9 cellular contexts compared by ENCODE assay signal in the genomic region with DNA sequence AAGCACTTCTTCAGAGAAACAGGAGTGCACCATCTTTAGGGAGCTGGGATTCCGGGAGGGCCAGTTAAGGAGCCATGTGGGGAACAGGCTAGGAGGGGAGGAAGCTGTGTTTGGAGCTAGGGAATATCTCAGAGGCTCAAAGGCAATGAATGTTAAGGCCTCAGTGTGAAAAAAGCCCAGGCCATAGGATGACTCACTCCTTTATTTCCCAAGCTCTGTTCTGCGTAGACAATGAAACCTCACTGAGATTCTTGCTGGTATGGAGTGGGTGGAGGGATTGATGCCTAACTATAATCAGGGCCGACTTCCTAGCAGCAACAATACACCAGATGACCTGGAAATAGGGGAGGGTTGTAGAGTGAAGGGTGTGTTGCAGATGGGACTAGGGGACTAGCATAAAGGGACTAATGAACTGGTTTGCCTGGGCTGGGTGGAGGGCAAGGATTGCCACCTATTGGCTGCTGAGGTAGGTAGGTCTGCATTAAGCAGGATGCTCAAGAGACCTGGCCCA. TPM values are rescaled to one million over a fixed set of nuclear protein-coding genes. Genes with fewer than 3 reads are reported as not detected.
DNase-seq lines count a peak whose midpoint lies in the region; ATAC-seq and TF ChIP-seq lines count a peak whose summit lies in the region.
"Had no signal": no experiment of that assay in that cellular context is flagged by ENCODE, and none has a peak within 500 bp of the region (broad histone marks: within the 10 kb centered on the region; RNA-seq: fewer than 3 reads in every experiment).

No MANE protein-coding gene starts in this region.

- H3K27ac ChIP-seq in ascending aorta: peak overlapping the region; percentile 23 to 32

- ATAC-seq in memory B cell (ENCODE audit: low read depth) (no peak), HG03469 (IDR thresholded peaks at IDR 0.05; ENCODE audit: unreplicated experiment) (no peak), HG03025 (IDR thresholded peaks at IDR 0.05; ENCODE audit: low FRiP score, unreplicated experiment) (no peak), GM21367 (IDR thresholded peaks at IDR 0.05; ENCODE audit: unreplicated experiment) (no peak)
- ATAC-seq: body of pancreas had no signal

- intact Hi-C loops in ascending aorta (cut with DNase I): no loop called here

- H3K36me3 Mint-ChIP-seq in memory B cell: no peaks in the 10 kb centered on the region

- H3K9me3 Mint-ChIP-seq in memory B cell: no peaks in the 10 kb centered on the region

- H3K4me1 ChIP-seq in ascending aorta: peaks cover 10 to 11% of the 10 kb centered on the region in 2 donors

- no peaks in the 10 kb centered on the region for H3K27me3 Mint-ChIP-seq in memory B cell

- peak overlapping the region; percentile 15 for H3K27ac Mint-ChIP-seq in memory B cell

- TF ChIP-seq CTCF in ascending aorta (IDR thresholded peaks at IDR 0.05): no peak

- no peaks in the 10 kb centered on the region for H3K27me3 ChIP-seq in ascending aorta
- H3K27me3 ChIP-seq: body of pancreas had no signal

- H3K4me3 Mint-ChIP-seq in memory B cell: no peak overlapping the region

- no peaks in the 10 kb centered on the region for H3K9me3 ChIP-seq in ascending aorta
- H3K9me3 ChIP-seq: body of pancreas had no signal

- no peaks in the 10 kb centered on the region for H3K36me3 ChIP-seq in ascending aorta

- peaks cover 38% of the 10 kb centered on the region for H3K4me1 Mint-ChIP-seq in memory B cell

- DNase-seq in AG20443 (ENCODE audit: low spot score): peak; percentile 82
- DNase-seq in HT-29 (ENCODE audit: low spot score): peak; percentile 58
- DNase-seq in ascending aorta (ENCODE audit: low spot score in 2 of 2): no peak
- DNase-seq in memory B cell (ENCODE audit: low spot score in 2 of 2): no peak
- DNase-seq in stimulated activated CD4-positive, alpha-beta T cell treated with anti-CD3 and anti-CD28 coated beads, Interleukin-15, amount 100 ng/mL, for 24 hours: no peak

- H3K4me3 ChIP-seq in ascending aorta: no peak overlapping the region
- H3K4me3 ChIP-seq: body of pancreas had no signal

RNA-seq across cellular contexts. Expression of gene GNAT2, which starts 2.1 kb away (rescaled TPM):
- not detected in 2 replicates for total RNA-seq in HT-29 (2014; rRNA removed; shearing (Covaris generic))
- not detected for total RNA-seq in ascending aorta
- total RNA-seq: body of pancreas had no signal

RNA-seq across cellular contexts. Expression of gene AMPD2, which starts 2.3 kb away (rescaled TPM):
- total RNA-seq in HT-29 (2014; rRNA removed; shearing (Covaris generic)): 93.4 and 94.2 TPM in 2 replicates
- total RNA-seq in ascending aorta: 74.2 TPM

RNA-seq across cellular contexts. Expression of gene GSTM4, which starts 38.6 kb away (rescaled TPM):
- total RNA-seq in HT-29 (2014; rRNA removed; shearing (Covaris generic)): 2.5 and 4.5 TPM in 2 replicates
- 27.8 TPM for total RNA-seq in ascending aorta

RNA-seq across cellular contexts. Expression of gene GSTM2, which starts 50.5 kb away (rescaled TPM):
- not detected in 2 replicates for total RNA-seq in HT-29 (2014; rRNA removed; shearing (Covaris generic))
- 20.3 TPM for total RNA-seq in ascending aorta

Comparison
In these comparisons a context has a peak if more than half of its experiments do, and no peak if none do; other contexts are left out.
1. DNase-seq: peak in AG20443 (single experiment) and HT-29 (single experiment); none in ascending aorta (0 of 2), memory B cell (0 of 2) and stimulated activated CD4-positive, alpha-beta T cell treated with anti-CD3 and anti-CD28 coated beads, Interleukin-15, amount 100 ng/mL, for 24 hours (single experiment).